21 cellular contexts compared by ENCODE assay signal in the genomic region with DNA sequence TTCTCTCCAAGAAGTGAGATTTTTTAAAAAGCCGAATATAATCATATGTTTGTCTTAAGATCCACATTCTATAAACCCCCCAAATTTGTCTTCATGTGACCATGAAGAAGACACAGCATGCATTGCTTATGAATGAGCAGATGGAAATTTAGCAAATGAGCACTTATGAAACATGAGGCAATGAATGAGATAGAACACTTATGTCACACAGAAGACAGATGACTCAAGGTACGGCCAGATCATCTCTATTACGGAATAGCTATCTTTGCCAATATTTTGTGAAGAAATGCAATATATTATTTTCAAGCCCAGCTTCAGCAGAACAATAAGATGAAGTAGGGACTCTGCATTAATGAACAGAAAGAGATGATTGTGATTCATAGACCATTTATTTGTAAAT. TPM values are rescaled to one million over a fixed set of nuclear protein-coding genes. Genes with fewer than 3 reads are reported as not detected.
DNase-seq lines count a peak whose midpoint lies in the region; ATAC-seq and TF ChIP-seq lines count a peak whose summit lies in the region.
"Had no signal": no experiment of that assay in that cellular context is flagged by ENCODE, and none has a peak within 500 bp of the region (broad histone marks: within the 10 kb centered on the region; RNA-seq: fewer than 3 reads in every experiment).

No MANE protein-coding gene starts in this region.

- H3K27ac ChIP-seq in CD4-positive, alpha-beta T cell (ENCODE audit: low read depth, low read length): no peak overlapping the region
- H3K27ac ChIP-seq: SK-N-MC had no signal

- no peaks in the 10 kb centered on the region for H3K36me3 Mint-ChIP-seq in CD4-positive, alpha-beta T cell (ENCODE audit: low read depth)

- POLR2A ChIA-PET in CD4-positive, alpha-beta T cell (lab: Charles Lee): no interaction called here

- TF ChIP-seq CTCF in AG10803 (conservative IDR thresholded peaks at IDR 0.05; ENCODE audit: low read length): no peak
- no peak for TF ChIP-seq CTCF in epithelial cell of esophagus (IDR thresholded peaks at IDR 0.05; ENCODE audit: insufficient read depth, low read depth, low read length, missing control alignments)
- no peak for TF ChIP-seq CTCF in CD4-positive, alpha-beta T cell (IDR thresholded peaks at IDR 0.05)

- H3K4me3 ChIP-seq in AG10803 (ENCODE audit: low read length): no peak overlapping the region
- H3K4me3 ChIP-seq in epithelial cell of esophagus (ENCODE audit: low read length): no peak overlapping the region
- H3K4me3 ChIP-seq: K562, SK-N-MC had no signal

- no peaks in the 10 kb centered on the region for H3K9me3 ChIP-seq in CD4-positive, alpha-beta T cell (ENCODE audit: control insufficient read depth, low read length)

- intact Hi-C loops in CD4-positive, alpha-beta T cell (cut with DNase I, micrococcal nuclease): no loop called here

- ATAC-seq in CD4-positive, alpha-beta T cell (ENCODE audit: poor library complexity): no peak
- ATAC-seq in GM21825 (IDR thresholded peaks at IDR 0.05; ENCODE audit: unreplicated experiment) (no peak), GM18870 (IDR thresholded peaks at IDR 0.05; ENCODE audit: unreplicated experiment) (no peak)
- ATAC-seq: K562 had no signal

- DNase-seq in AG10803 (ENCODE audit: low read depth) (peak; percentile 15), HCEC 1CT (peak; percentile 1), NCI-H524 treated with DMSO at 0.1 percent for 48 hours (lab: John Stamatoyannopoulos, UW) (peak; percentile 2), epithelial cell of esophagus (ENCODE audit: low read depth) (peak; percentile 37), NCI-H2081 treated with DMSO at 0.1 percent for 48 hours (lab: John Stamatoyannopoulos, UW) (no peak)
- no peak for DNase-seq in CD4-positive, alpha-beta T cell
- DNase-seq: ACHN, AML-193, C1 segment of cervical spinal cord, MV-4-11, NCI-H1417, NCI-H1694 treated with DMSO at 0.1 percent for 48 hours, NCI-H226, NCI-H526, OCI-M1, Right ventricle myocardium superior, T-helper 2 cell had no signal

- no peak overlapping the region for H3K27ac Mint-ChIP-seq in CD4-positive, alpha-beta T cell

- no peaks in the 10 kb centered on the region for H3K9me3 Mint-ChIP-seq in CD4-positive, alpha-beta T cell

- H3K4me3 Mint-ChIP-seq in CD4-positive, alpha-beta T cell: no peak overlapping the region

- H3K27me3 Mint-ChIP-seq in CD4-positive, alpha-beta T cell: no peaks in the 10 kb centered on the region

- H3K27me3 ChIP-seq in CD4-positive, alpha-beta T cell (ENCODE audit: control insufficient read depth, insufficient read depth, low read length): no peaks in the 10 kb centered on the region

- H3K4me1 Mint-ChIP-seq in CD4-positive, alpha-beta T cell (ENCODE audit: low read depth): no peaks in the 10 kb centered on the region

- CTCF ChIA-PET in CD4-positive, alpha-beta T cell (lab: Charles Lee): no interaction called here

RNA-seq across cellular contexts. Expression of gene PHEX, which starts 21.4 kb away (rescaled TPM):
- under 1 TPM; 0.08 to 0.14 TPM for total RNA-seq in CD4-positive, alpha-beta T cell

Comparison
In these comparisons a context has a peak if more than half of its experiments do, and no peak if none do; other contexts are left out.
1. DNase-seq: peak in AG10803 (single experiment), HCEC 1CT (single experiment), NCI-H524 treated with DMSO at 0.1 percent for 48 hours (single experiment) and epithelial cell of esophagus (single experiment); none in NCI-H2081 treated with DMSO at 0.1 percent for 48 hours (single experiment) and CD4-positive, alpha-beta T cell (0 of 10).